Comparison of ENCODE assay signal across 7 cellular contexts in genomic region chr16:4692460-4693295, GRCh38.
DNase-seq lines count a peak whose midpoint lies in the region; ATAC-seq lines count a peak whose summit lies in the region.

No MANE protein-coding gene starts in this region.

- DNase-seq in OCI-M1 (lab: John Stamatoyannopoulos, UW) (peak; percentile 18), NCI-H2081 treated with DMSO at 0.1 percent for 48 hours (lab: John Stamatoyannopoulos, UW) (no peak)
- no peak for DNase-seq in effector memory CD4-positive, alpha-beta T cell

- H3K4me3 ChIP-seq in effector memory CD4-positive, alpha-beta T cell (ENCODE audit: insufficient read depth, low read depth, low read length, poor library complexity, severe bottlenecking) = peak overlapping the region; percentile 81
- peak overlapping the region; percentile 67 for H3K4me3 ChIP-seq in mucosa of stomach (ENCODE audit: low read length)

- ATAC-seq in GM18907 (IDR thresholded peaks at IDR 0.05; ENCODE audit: unreplicated experiment) = peak; percentile 21
- ATAC-seq in HG02840 (IDR thresholded peaks at IDR 0.05; ENCODE audit: low FRiP score, unreplicated experiment) = peak; percentile 18
- ATAC-seq in GM18861 (IDR thresholded peaks at IDR 0.05; ENCODE audit: unreplicated experiment) = no peak

- peak overlapping the region; percentile 68 for H3K27ac ChIP-seq in effector memory CD4-positive, alpha-beta T cell (ENCODE audit: insufficient read depth, low read length, poor library complexity, severe bottlenecking)

- peak overlapping the region; percentile 59 for H3K9ac ChIP-seq in mucosa of stomach (ENCODE audit: low read length)

- H3K36me3 ChIP-seq in effector memory CD4-positive, alpha-beta T cell (ENCODE audit: control insufficient read depth, insufficient read depth, low read length) = peaks cover 32% of the 10 kb centered on the region
- peaks cover 8% of the 10 kb centered on the region for H3K36me3 ChIP-seq in mucosa of stomach (ENCODE audit: control insufficient read depth, insufficient read depth, low read length)

- no peaks in the 10 kb centered on the region for H3K27me3 ChIP-seq in effector memory CD4-positive, alpha-beta T cell (replicated peaks; ENCODE audit: control insufficient read depth, insufficient read depth, low read length, poor library complexity, severe bottlenecking)
- H3K27me3 ChIP-seq in mucosa of stomach (ENCODE audit: control insufficient read depth, insufficient read depth, low read length) = no peaks in the 10 kb centered on the region

- H3K9me3 ChIP-seq in effector memory CD4-positive, alpha-beta T cell (ENCODE audit: control insufficient read depth, low read length) = no peaks in the 10 kb centered on the region
- H3K9me3 ChIP-seq in mucosa of stomach (ENCODE audit: control insufficient read depth, low read length) = no peaks in the 10 kb centered on the region

- peaks cover 20% of the 10 kb centered on the region for H3K4me1 ChIP-seq in effector memory CD4-positive, alpha-beta T cell (ENCODE audit: control insufficient read depth, insufficient read depth, low read length, poor library complexity, severe bottlenecking)
- H3K4me1 ChIP-seq in mucosa of stomach (ENCODE audit: control insufficient read depth, insufficient read depth, low read length) = peaks cover 19% of the 10 kb centered on the region
